28 cellular contexts compared by ENCODE assay signal in the genomic region with DNA sequence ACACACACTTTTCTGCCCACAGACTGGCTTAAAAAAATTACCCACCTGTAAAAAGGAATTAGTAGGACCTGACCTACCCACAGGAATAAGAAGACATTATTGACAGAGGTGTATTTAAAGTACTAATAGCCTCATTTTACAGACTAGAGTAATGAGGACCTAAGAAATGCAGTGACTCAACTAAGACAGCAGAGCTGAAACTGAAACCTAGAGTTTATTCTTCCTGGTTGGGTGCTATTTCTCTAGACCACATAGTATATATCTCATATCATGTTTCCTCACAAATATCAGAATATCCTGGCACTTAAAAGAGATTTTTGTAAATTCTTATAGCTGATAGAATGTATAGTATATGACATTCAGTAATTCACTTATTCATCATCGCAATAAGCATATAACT.
"Had no signal": no experiment of that assay in that cellular context is flagged by ENCODE, and none has a peak within 500 bp of the region (broad histone marks: within the 10 kb centered on the region; RNA-seq: fewer than 3 reads in every experiment).

No MANE protein-coding gene starts in this region.

- H3K9ac ChIP-seq: neural progenitor cell, parathyroid adenoma had no signal

- H3K4me3 Mint-ChIP-seq: nephron; neural progenitor cell; stimulated activated effector memory CD8-positive, alpha-beta T cell treated with anti-CD3 and anti-CD28 coated beads, Interleukin-12 subunit alpha, Interleukin-12 subunit beta, amount 100 ng/mL, for 72 hours; stimulated activated naive B cell treated with anti-CD40 and anti-IgM and Interleukin-4, amounts not matched to agents 10 μg/mL and 1 μg/mL and 100 μg/mL, for 72 hours; stimulated activated naive CD8-positive, alpha-beta T cell treated with anti-CD3 and anti-CD28 coated beads, Interleukin-15, Interleukin-2, amounts not matched to agents 100 ng/mL and 50 ng/mL, for 24 hours had no signal

- H3K79me2 ChIP-seq: parathyroid adenoma had no signal

- H3K27me3 ChIP-seq: neural progenitor cell, ovary, right lobe of liver, sigmoid colon, stomach, thyroid gland, tibial nerve, upper lobe of left lung, vagina had no signal

- H3K36me3 Mint-ChIP-seq: neural progenitor cell; stimulated activated effector memory CD8-positive, alpha-beta T cell treated with anti-CD3 and anti-CD28 coated beads, Interleukin-12 subunit alpha, Interleukin-12 subunit beta, amount 100 ng/mL, for 72 hours; stimulated activated naive B cell treated with anti-CD40 and anti-IgM and Interleukin-4, amounts not matched to agents 10 μg/mL and 1 μg/mL and 100 μg/mL, for 72 hours had no signal

- H3K36me3 ChIP-seq: neural progenitor cell, ovary, right lobe of liver, sigmoid colon, stomach, thoracic aorta, thyroid gland, tibial nerve, upper lobe of left lung, vagina had no signal

- H3K27me3 Mint-ChIP-seq: progenitor cell of endocrine pancreas; stimulated activated naive B cell treated with anti-CD40 and anti-IgM and Interleukin-4, amounts not matched to agents 10 μg/mL and 1 μg/mL and 100 μg/mL, for 72 hours; stimulated activated naive CD8-positive, alpha-beta T cell treated with anti-CD3 and anti-CD28 coated beads, Interleukin-15, Interleukin-2, amounts not matched to agents 100 ng/mL and 50 ng/mL, for 24 hours had no signal

- H3K9me3 ChIP-seq: ovary, psoas muscle, right lobe of liver, sigmoid colon, stomach, thoracic aorta, thyroid gland, tibial nerve, upper lobe of left lung, vagina had no signal

- H3K4me1 ChIP-seq: neural progenitor cell, parathyroid adenoma, psoas muscle, right lobe of liver, sigmoid colon, stomach, thyroid gland, tibial nerve, upper lobe of left lung, vagina had no signal

- H3K4me1 Mint-ChIP-seq: nephron; neural progenitor cell; stimulated activated effector memory CD8-positive, alpha-beta T cell treated with anti-CD3 and anti-CD28 coated beads, Interleukin-12 subunit alpha, Interleukin-12 subunit beta, amount 100 ng/mL, for 72 hours; stimulated activated naive B cell treated with anti-CD40 and anti-IgM and Interleukin-4, amounts not matched to agents 10 μg/mL and 1 μg/mL and 100 μg/mL, for 72 hours had no signal

- H3K4me2 ChIP-seq: neural progenitor cell had no signal

- FAIRE-seq: small intestine, urothelium cell line had no signal

- DNase-seq: occipital lobe; ovary; posterior cingulate gyrus; psoas muscle; right cardiac atrium; right lobe of liver; sigmoid colon; small intestine; stimulated activated CD4-positive, alpha-beta T cell treated with anti-CD3 and anti-CD28 coated beads, Interleukin-15, amount 100 ng/mL, for 24 hours; stimulated activated CD4-positive, alpha-beta T cell treated with anti-CD3 and anti-CD28 coated beads, Interleukin-2, amount 100 ng/mL, for 24 hours; stimulated activated CD4-positive, alpha-beta T cell treated with anti-CD3 and anti-CD28 coated beads, Interleukin-2, amount 100 ng/mL, for 48 hours; stimulated activated CD4-positive, alpha-beta T cell treated with anti-CD3 and anti-CD28 coated beads, Interleukin-4, amount 100 ng/mL, for 24 hours; stimulated activated naive B cell treated with anti-CD40 and anti-IgM and Interleukin-4, amounts not matched to agents 10 μg/mL and 1 μg/mL and 100 μg/mL, for 72 hours; stimulated activated naive CD4-positive, alpha-beta T cell treated with Interleukin-2 at 50 U/mL for 16 hours; stomach; thyroid gland; trophoblast cell; upper lobe of left lung had no signal

- H3K9me3 Mint-ChIP-seq: stimulated activated effector memory CD8-positive, alpha-beta T cell treated with anti-CD3 and anti-CD28 coated beads, Interleukin-12 subunit alpha, Interleukin-12 subunit beta, amount 100 ng/mL, for 72 hours; stimulated activated naive CD8-positive, alpha-beta T cell treated with anti-CD3 and anti-CD28 coated beads, Interleukin-15, Interleukin-2, amounts not matched to agents 100 ng/mL and 50 ng/mL, for 24 hours had no signal

- H3K4me3 ChIP-seq: neural progenitor cell, ovary, psoas muscle, right lobe of liver, sigmoid colon, stomach, thoracic aorta, thyroid gland, tibial nerve, upper lobe of left lung, vagina had no signal

- H3K27ac ChIP-seq: neural progenitor cell, ovary, parathyroid adenoma, psoas muscle, right lobe of liver, sigmoid colon, stomach, thoracic aorta, thyroid gland, tibial nerve, upper lobe of left lung, vagina had no signal

- H2AFZ ChIP-seq: neural progenitor cell, parathyroid adenoma had no signal

- ATAC-seq: psoas muscle; right cardiac atrium; right lobe of liver; stimulated activated effector memory CD8-positive, alpha-beta T cell treated with anti-CD3 and anti-CD28 coated beads, Interleukin-12 subunit alpha, Interleukin-12 subunit beta, amount 100 ng/mL, for 72 hours; stimulated activated naive B cell treated with anti-CD40 and anti-IgM and Interleukin-4, amounts not matched to agents 10 μg/mL and 1 μg/mL and 100 μg/mL, for 72 hours had no signal

- H3K27ac Mint-ChIP-seq: nephron; neural progenitor cell; progenitor cell of endocrine pancreas; stimulated activated effector memory CD8-positive, alpha-beta T cell treated with anti-CD3 and anti-CD28 coated beads, Interleukin-12 subunit alpha, Interleukin-12 subunit beta, amount 100 ng/mL, for 72 hours; stimulated activated naive B cell treated with anti-CD40 and anti-IgM and Interleukin-4, amounts not matched to agents 10 μg/mL and 1 μg/mL and 100 μg/mL, for 72 hours; stimulated activated naive CD8-positive, alpha-beta T cell treated with anti-CD3 and anti-CD28 coated beads, Interleukin-15, Interleukin-2, amounts not matched to agents 100 ng/mL and 50 ng/mL, for 24 hours had no signal
